ENCODE assay signal across 15 cellular contexts in genomic region chr2:69615969-69616368, GRCh38. TPM values are rescaled to one million over a fixed set of nuclear protein-coding genes. Genes with fewer than 3 reads are reported as not detected.
A peak's percentile ranks its signal among the peaks of the same experiment; 100 is the strongest.
DNase-seq lines count a peak whose midpoint lies in the region; ATAC-seq and TF ChIP-seq lines count a peak whose summit lies in the region.
"Had no signal": no experiment of that assay in that cellular context is flagged by ENCODE, and none has a peak within 500 bp of the region (broad histone marks: within the 10 kb centered on the region; RNA-seq: fewer than 3 reads in every experiment).

No MANE protein-coding gene starts in this region.

- peak; percentile 53 for ATAC-seq in GM18867 (IDR thresholded peaks at IDR 0.05; ENCODE audit: unreplicated experiment)
- ATAC-seq in HG02642 (IDR thresholded peaks at IDR 0.05; ENCODE audit: poor library complexity, unreplicated experiment), result peak; percentile 53
- peak; percentile 42 to 68 (median 63) for ATAC-seq in natural killer cell
- ATAC-seq: left ventricle myocardium superior had no signal

- H3K4me3 Mint-ChIP-seq in natural killer cell, result peak overlapping the region; percentile 61
- H3K4me3 Mint-ChIP-seq in neural progenitor cell, result no peak overlapping the region
- H3K4me3 Mint-ChIP-seq: nephron progenitor cell had no signal

- H3K27ac Mint-ChIP-seq in natural killer cell (no peak overlapping the region), neural progenitor cell (no peak overlapping the region)
- H3K27ac Mint-ChIP-seq: nephron progenitor cell had no signal

- H3K4me1 Mint-ChIP-seq in natural killer cell (peaks cover 0 to 11% of the 10 kb centered on the region in 2 donors), neural progenitor cell (no peaks in the 10 kb centered on the region)
- H3K4me1 Mint-ChIP-seq: nephron progenitor cell had no signal

- H3K36me3 ChIP-seq in neural progenitor cell, result no peaks in the 10 kb centered on the region
- H3K36me3 ChIP-seq: sigmoid colon had no signal

- no peak overlapping the region for H2AFZ ChIP-seq in neural progenitor cell (replicated peaks)

- TF ChIP-seq CTCF in natural killer cell (IDR thresholded peaks at IDR 0.05), result no peak
- no peak for TF ChIP-seq CTCF in neural progenitor cell (IDR thresholded peaks at IDR 0.05)

- no peaks in the 10 kb centered on the region for H3K9me3 ChIP-seq in neural progenitor cell (ENCODE audit: low read depth)
- H3K9me3 ChIP-seq: sigmoid colon had no signal

- intact Hi-C loops in natural killer cell (cut with micrococcal nuclease), result loop anchor here (1.0 to 2.0 kb wide), 3 partner anchors 12 to 28 kb away; no protein-coding TSS in a partner anchor

- H3K27me3 Mint-ChIP-seq in natural killer cell (ENCODE audit: low read depth in 2 of 2), result no peaks in the 10 kb centered on the region
- H3K27me3 Mint-ChIP-seq in neural progenitor cell (ENCODE audit: insufficient read depth, low read depth), result no peaks in the 10 kb centered on the region

- H3K9ac ChIP-seq in neural progenitor cell, result no peak overlapping the region

- H3K27ac ChIP-seq in neural progenitor cell (no peak overlapping the region), caudate nucleus (ENCODE audit: low read depth, low read length) (no peak overlapping the region)
- H3K27ac ChIP-seq: sigmoid colon had no signal

- peak; percentile 38 for DNase-seq in NOMO-1 treated with dmso at 0.1 percent for 144 hours (lab: John Stamatoyannopoulos, UW; ENCODE audit: unreplicated experiment)
- no peak for DNase-seq in natural killer cell
- no peak for DNase-seq in neural progenitor cell (ENCODE audit: low spot score)
- DNase-seq in NCI-H526 (lab: John Stamatoyannopoulos, UW), result no peak
- no peak for DNase-seq in caudate nucleus (lab: John Stamatoyannopoulos, UW)
- DNase-seq: amniotic stem cell, hypothalamus, left ventricle myocardium superior, NCI-H2081, NCI-H774, nephron progenitor cell, SIG-M5, sigmoid colon had no signal

- H3K4me3 ChIP-seq in neural progenitor cell, result no peak overlapping the region
- H3K4me3 ChIP-seq: sigmoid colon had no signal

- H3K4me1 ChIP-seq in neural progenitor cell, result no peaks in the 10 kb centered on the region

- no peaks in the 10 kb centered on the region for H3K79me2 ChIP-seq in neural progenitor cell (ENCODE audit: low read depth)

- H3K4me2 ChIP-seq in neural progenitor cell, result no peak overlapping the region

- no peaks in the 10 kb centered on the region for H3K27me3 ChIP-seq in neural progenitor cell
- H3K27me3 ChIP-seq: sigmoid colon had no signal

- H4K20me1 ChIP-seq in neural progenitor cell (ENCODE audit: low read depth), result no peaks in the 10 kb centered on the region

- no peaks in the 10 kb centered on the region for H3K9me3 Mint-ChIP-seq in natural killer cell
- peaks cover 3% of the 10 kb centered on the region for H3K9me3 Mint-ChIP-seq in neural progenitor cell

- no peaks in the 10 kb centered on the region for H3F3A ChIP-seq in neural progenitor cell (ENCODE audit: low read depth)

- H3K36me3 Mint-ChIP-seq in natural killer cell (no peaks in the 10 kb centered on the region), neural progenitor cell (peaks cover 11% of the 10 kb centered on the region)

RNA-seq across cellular contexts. Expression of gene AAK1, which starts 27.6 kb away (rescaled TPM):
- total RNA-seq in natural killer cell (100 to 1,000 TPM; 174 to 249 (median 204) TPM), neural progenitor cell (ENCODE audit: low replicate concordance) (11.8 and 20.8 TPM in 2 replicates)
